ENCODE assay signal across 24 cellular contexts in the genomic region with DNA sequence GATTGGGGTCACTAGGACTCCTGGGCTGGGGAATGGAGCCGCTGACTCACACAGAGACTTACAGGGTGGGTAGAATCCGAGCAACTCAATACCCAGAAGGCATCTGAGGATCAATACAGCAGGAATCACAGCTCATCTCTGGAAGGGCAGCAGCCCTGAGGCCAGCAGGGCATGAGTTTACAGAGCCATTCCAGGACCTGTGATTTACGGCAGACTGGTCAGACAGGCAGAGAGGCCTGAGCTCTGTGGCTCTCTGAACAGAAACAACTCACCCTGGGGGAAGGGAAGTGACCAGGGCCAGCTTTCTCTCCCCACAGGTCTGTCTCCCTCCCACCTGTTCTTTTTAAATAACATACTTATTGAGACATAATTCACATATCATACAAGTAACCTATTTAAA.
DNase-seq lines count a peak whose midpoint lies in the region; ATAC-seq, FAIRE-seq and TF ChIP-seq lines count a peak whose summit lies in the region.
"Had no signal": no experiment of that assay in that cellular context is flagged by ENCODE, and none has a peak within 500 bp of the region (broad histone marks: within the 10 kb centered on the region; RNA-seq: fewer than 3 reads in every experiment).

No MANE protein-coding gene starts in this region.

- H4K8ac ChIP-seq in trophoblast cell (ENCODE audit: low read depth, low read length), result no peak overlapping the region

- no peak overlapping the region for H3K27ac ChIP-seq in kidney (ENCODE audit: low read depth in 2 of 2, low read length in 2 of 2)
- H3K27ac ChIP-seq in trophoblast cell (ENCODE audit: low read depth, low read length), result no peak overlapping the region
- H3K27ac ChIP-seq in upper lobe of left lung, result no peak overlapping the region
- H3K27ac ChIP-seq: SJSA1 had no signal

- H2AFZ ChIP-seq in trophoblast cell (ENCODE audit: insufficient read depth, low read length, poor library complexity), result no peak overlapping the region

- no peak overlapping the region for H3K23ac ChIP-seq in trophoblast cell (ENCODE audit: low read length)

- FAIRE-seq in HTR-8/SVneo (lab: Jason Lieb, UNC) (peak; percentile 72), kidney (lab: Jason Lieb, UNC) (no peak)
- FAIRE-seq: G401.6, H54 had no signal

- intact Hi-C loops in kidney (cut with DNase I), result no loop called here

- no peak overlapping the region for H2AK5ac ChIP-seq in trophoblast cell (ENCODE audit: low read length)

- no peaks in the 10 kb centered on the region for H3K79me1 ChIP-seq in trophoblast cell (ENCODE audit: low read length)

- H3K4me1 ChIP-seq in kidney (ENCODE audit: control insufficient read depth in 1 of 2, insufficient read depth in 1 of 2, low read depth in 1 of 2, low read length in 2 of 2) (peaks cover 0 to 2% of the 10 kb centered on the region in 2 donors), trophoblast cell (ENCODE audit: control insufficient read depth in 1 of 2, insufficient read depth in 2 of 2, low read length in 2 of 2) (peaks cover 4 to 5% of the 10 kb centered on the region in 2 experiments), upper lobe of left lung (no peaks in the 10 kb centered on the region)
- H3K4me1 ChIP-seq: SJSA1 had no signal

- H3K9ac ChIP-seq in kidney (ENCODE audit: low read length in 2 of 2) (no peak overlapping the region), trophoblast cell (ENCODE audit: low read length) (no peak overlapping the region)

- H2BK5ac ChIP-seq in trophoblast cell (ENCODE audit: low read depth, low read length, poor library complexity), result no peak overlapping the region

- no peaks in the 10 kb centered on the region for H3K79me2 ChIP-seq in trophoblast cell (ENCODE audit: control insufficient read depth, insufficient read depth, low read length, poor library complexity)

- H2BK120ac ChIP-seq in trophoblast cell (ENCODE audit: insufficient read depth, low read length, poor library complexity), result no peak overlapping the region

- H3K18ac ChIP-seq in trophoblast cell (ENCODE audit: low read length), result no peak overlapping the region

- DNase-seq in EH (ENCODE audit: low read depth) (peak; percentile 26), HTR-8/SVneo (ENCODE audit: insufficient read length, low spot score) (peak; percentile 48), kidney (peak; percentile 19), trophoblast cell (no peak), SKM-1 treated with dmso at 0.1 percent for 144 hours (lab: John Stamatoyannopoulos, UW; ENCODE audit: unreplicated experiment) (no peak), upper lobe of left lung (no peak)
- DNase-seq: 8988T, ACHN, Calu3, DMS153, DND-41, KBM-7, NCI-H1048, NCI-H1417 treated with DMSO at 0.1 percent for 48 hours, NCI-H1694 treated with DMSO at 0.1 percent for 48 hours, NCI-H2081, NCI-H2227 treated with DMSO at 0.1 percent for 48 hours, NCI-H526 treated with DMSO at 0.1 percent for 48 hours, Right ventricle myocardium superior, RPMI8226 had no signal

- WGBS in trophoblast cell (ENCODE audit: extremely low coverage, insufficient coverage, insufficient read length), result no CpG with 5 or more reads among the region's 3 CpGs
- WGBS in upper lobe of left lung, 2 donors, result 71% methylated on average over 3 of the region's 3 CpGs; no CpG with 5 or more reads in 1 of the 2 donors

- H3K4me3 ChIP-seq in kidney (ENCODE audit: low read length in 2 of 2), result no peak overlapping the region
- H3K4me3 ChIP-seq in trophoblast cell (ENCODE audit: low read depth, low read length), result no peak overlapping the region
- H3K4me3 ChIP-seq in upper lobe of left lung, result no peak overlapping the region
- H3K4me3 ChIP-seq: SJSA1 had no signal

- no peaks in the 10 kb centered on the region for H3K9me3 ChIP-seq in kidney (ENCODE audit: control insufficient read depth in 1 of 2, low read length in 2 of 2)
- H3K9me3 ChIP-seq in trophoblast cell (ENCODE audit: insufficient read depth, low read depth, low read length), result no peaks in the 10 kb centered on the region
- H3K9me3 ChIP-seq in upper lobe of left lung, result no peaks in the 10 kb centered on the region
- H3K9me3 ChIP-seq: SJSA1 had no signal

- H3K4ac ChIP-seq in trophoblast cell (ENCODE audit: low read depth, low read length), result no peak overlapping the region

- TF ChIP-seq CTCF in kidney (IDR thresholded peaks at IDR 0.05; ENCODE audit: borderline replicate concordance, extremely low read depth, insufficient read depth) (no peak), upper lobe of left lung (IDR thresholded peaks at IDR 0.05) (no peak)

- ATAC-seq in upper lobe of left lung (ENCODE audit: low FRiP score in 2 of 2) (no peak), GM21737 (IDR thresholded peaks at IDR 0.05; ENCODE audit: unreplicated experiment) (no peak)

- peak overlapping the region; percentile 28 for H3K4me2 ChIP-seq in trophoblast cell (ENCODE audit: low read length)

- no peak overlapping the region for H2BK12ac ChIP-seq in trophoblast cell (ENCODE audit: low read length)

- H3K27me3 ChIP-seq in trophoblast cell (ENCODE audit: insufficient read depth, low read length) (no peaks in the 10 kb centered on the region), upper lobe of left lung (no peaks in the 10 kb centered on the region)
- H3K27me3 ChIP-seq: SJSA1 had no signal

- no peak overlapping the region for H4K91ac ChIP-seq in trophoblast cell (ENCODE audit: low read depth, low read length)

- no peak for TF ChIP-seq EP300 in upper lobe of left lung (IDR thresholded peaks at IDR 0.05)

- H3K14ac ChIP-seq in trophoblast cell (ENCODE audit: low read length), result no peak overlapping the region

- H3K36me3 ChIP-seq in kidney (ENCODE audit: control insufficient read depth in 1 of 2, insufficient read depth in 2 of 2, low read length in 2 of 2) (no peaks in the 10 kb centered on the region), trophoblast cell (ENCODE audit: control insufficient read depth in 1 of 2, insufficient read depth in 2 of 2, low read length in 2 of 2) (no peaks in the 10 kb centered on the region), upper lobe of left lung (no peaks in the 10 kb centered on the region)
- H3K36me3 ChIP-seq: SJSA1 had no signal

- no peak for TF ChIP-seq POLR2A in upper lobe of left lung (IDR thresholded peaks at IDR 0.05)

- H4K12ac ChIP-seq in trophoblast cell (ENCODE audit: low read depth, low read length), result no peak overlapping the region

Comparison
In these comparisons a context has a peak if more than half of its experiments do, and no peak if none do; other contexts are left out.
1. DNase-seq: peak in EH (single experiment), HTR-8/SVneo (single experiment) and kidney (single experiment); none in trophoblast cell (0 of 2), SKM-1 treated with dmso at 0.1 percent for 144 hours (single experiment) and upper lobe of left lung (0 of 2).